Comparison of ENCODE assay signal across 12 cellular contexts in genomic region chr6:44016131-44016870, GRCh38.
DNase-seq lines count a peak whose midpoint lies in the region; ATAC-seq and TF ChIP-seq lines count a peak whose summit lies in the region.
"Had no signal": no experiment of that assay in that cellular context is flagged by ENCODE, and none has a peak within 500 bp of the region (broad histone marks: within the 10 kb centered on the region; RNA-seq: fewer than 3 reads in every experiment).

No MANE protein-coding gene starts in this region.

- H3K9me3 ChIP-seq in GM23248 (ENCODE audit: low read depth), result no peaks in the 10 kb centered on the region

- DNase-seq in GM23248 (peak; percentile 56), RPMI7951 (ENCODE audit: low read depth) (peak; percentile 70), epithelial cell of esophagus (ENCODE audit: low read depth) (peak; percentile 28), posterior vena cava (ENCODE audit: low spot score) (peak; percentile 58), NCI-H526 treated with DMSO at 0.1 percent for 48 hours (lab: John Stamatoyannopoulos, UW) (no peak), HT-29 (ENCODE audit: low spot score) (no peak)
- DNase-seq: activated CD8-positive, alpha-beta memory T cell treated with anti-CD3 and anti-CD28 coated beads for 24 hours; foreskin melanocyte; NCI-H2227 treated with DMSO at 0.1 percent for 48 hours; stimulated activated naive B cell treated with anti-CD40 and anti-IgM and Interleukin-4, amounts not matched to agents 10 μg/mL and 1 μg/mL and 100 μg/mL, for 72 hours had no signal

- in situ Hi-C loops in GM23248 (cut with MboI), result no loop called here

- intact Hi-C loops in posterior vena cava (cut with DNase I), result no loop called here

- H3K27me3 ChIP-seq in GM23248 (replicated peaks; ENCODE audit: insufficient read depth), result no peaks in the 10 kb centered on the region

- H3K36me3 ChIP-seq in GM23248 (ENCODE audit: low read depth), result no peaks in the 10 kb centered on the region

- H3K4me3 ChIP-seq in GM23248 (no peak overlapping the region), epithelial cell of esophagus (ENCODE audit: low read length) (no peak overlapping the region)
- H3K4me3 ChIP-seq: skin epidermis had no signal

- H3F3A ChIP-seq in GM23248 (ENCODE audit: insufficient read depth), result peaks cover 20% of the 10 kb centered on the region

- peaks cover 21% of the 10 kb centered on the region for H3K4me1 ChIP-seq in GM23248 (ENCODE audit: insufficient read depth)

- no peak overlapping the region for H2AFZ ChIP-seq in GM23248

- ATAC-seq in HG02870 (IDR thresholded peaks at IDR 0.05; ENCODE audit: unreplicated experiment), result no peak
- ATAC-seq: stimulated activated naive B cell treated with anti-CD40 and anti-IgM and Interleukin-4, amounts not matched to agents 10 μg/mL and 1 μg/mL and 100 μg/mL, for 72 hours had no signal

- H3K4me2 ChIP-seq in GM23248 (ENCODE audit: unreplicated experiment), result no peak overlapping the region

- no peak overlapping the region for H3K9ac ChIP-seq in GM23248

- no peak overlapping the region for H3K27ac ChIP-seq in GM23248
- H3K27ac ChIP-seq: skin epidermis had no signal

- H4K20me1 ChIP-seq in GM23248 (ENCODE audit: insufficient read depth), result no peaks in the 10 kb centered on the region

- 84 to 87% methylated on average over 5 of the region's 5 CpGs for WGBS in GM23248 (ENCODE audit: low coverage in 1 of 2, low lambda C conversion rate in 2 of 2, missing lambda C conversion rate in 2 of 2), 2 experiments

- no peaks in the 10 kb centered on the region for H3K79me2 ChIP-seq in GM23248 (ENCODE audit: insufficient read depth)

- TF ChIP-seq CTCF in epithelial cell of esophagus (IDR thresholded peaks at IDR 0.05; ENCODE audit: insufficient read depth, low read depth, low read length, missing control alignments), result no peak

- H3K9me2 ChIP-seq in GM23248 (ENCODE audit: insufficient read depth), result no peaks in the 10 kb centered on the region

Comparison
In these comparisons a context has a peak if more than half of its experiments do, and no peak if none do; other contexts are left out.
1. DNase-seq: peak in GM23248 (single experiment), RPMI7951 (single experiment), epithelial cell of esophagus (single experiment) and posterior vena cava (single experiment); none in NCI-H526 treated with DMSO at 0.1 percent for 48 hours (single experiment) and HT-29 (single experiment).